ENCODE assay signal across 8 cellular contexts in genomic region chr2:129681788-129682187, GRCh38.
"Had no signal": no experiment of that assay in that cellular context is flagged by ENCODE, and none has a peak within 500 bp of the region (broad histone marks: within the 10 kb centered on the region; RNA-seq: fewer than 3 reads in every experiment).

No MANE protein-coding gene starts in this region.

- H3K4me3 ChIP-seq: GM12878 had no signal

- FAIRE-seq: G401.6, GM12878, GM12891, GM12892, GM18507, GM19239 had no signal

- ATAC-seq: GM12878 had no signal

- DNase-seq: GDM1, GF-D8 had no signal
